Comparison of ENCODE assay signal across 8 cellular contexts in the genomic region with DNA sequence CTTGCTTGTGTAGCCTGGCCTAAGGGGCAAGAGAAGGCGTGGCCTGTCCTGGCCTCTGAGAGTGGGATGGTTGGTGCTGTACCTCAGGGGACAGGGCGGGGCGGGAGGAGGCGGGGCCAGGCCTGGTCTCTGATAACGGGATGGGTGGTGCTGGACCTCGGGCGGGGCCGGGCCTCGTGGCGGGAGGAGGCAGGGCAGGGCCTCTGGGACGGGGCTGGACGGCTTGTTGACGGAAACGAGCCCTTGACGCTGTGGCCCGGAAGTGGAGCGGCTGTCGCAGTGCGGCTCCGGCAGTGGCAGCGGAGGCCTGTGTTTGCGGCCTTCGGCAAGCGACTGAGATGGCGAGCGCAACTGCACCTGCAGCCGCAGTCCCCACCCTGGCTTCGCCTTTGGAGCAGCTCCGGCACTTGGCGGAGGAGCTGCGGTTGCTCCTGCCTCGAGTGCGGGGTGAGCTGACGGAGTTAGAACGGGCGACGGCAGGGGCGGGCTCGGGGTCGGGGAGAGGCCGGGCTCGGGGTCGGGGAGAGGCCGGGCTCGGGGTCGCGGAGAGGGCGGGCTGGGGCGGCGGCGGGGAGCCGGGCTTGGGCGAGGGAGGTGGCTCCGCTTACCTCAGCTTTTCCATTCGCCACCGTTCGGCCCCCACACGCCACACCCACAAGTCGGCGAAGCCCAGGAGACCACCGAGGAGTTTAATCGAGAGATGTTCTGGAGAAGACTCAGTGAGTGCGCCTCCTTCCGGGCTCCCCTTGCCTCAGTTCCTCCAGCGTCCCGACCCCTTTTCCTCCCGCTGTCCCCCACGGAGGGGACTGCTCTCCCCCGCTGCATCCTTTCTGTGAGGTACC. TPM values are rescaled to one million over a fixed set of nuclear protein-coding genes. Genes with fewer than 3 reads are reported as not detected.
A peak's percentile ranks its signal among the peaks of the same experiment; 100 is the strongest.
DNase-seq lines count a peak whose midpoint lies in the region; ATAC-seq and TF ChIP-seq lines count a peak whose summit lies in the region.

A gene with protein sequence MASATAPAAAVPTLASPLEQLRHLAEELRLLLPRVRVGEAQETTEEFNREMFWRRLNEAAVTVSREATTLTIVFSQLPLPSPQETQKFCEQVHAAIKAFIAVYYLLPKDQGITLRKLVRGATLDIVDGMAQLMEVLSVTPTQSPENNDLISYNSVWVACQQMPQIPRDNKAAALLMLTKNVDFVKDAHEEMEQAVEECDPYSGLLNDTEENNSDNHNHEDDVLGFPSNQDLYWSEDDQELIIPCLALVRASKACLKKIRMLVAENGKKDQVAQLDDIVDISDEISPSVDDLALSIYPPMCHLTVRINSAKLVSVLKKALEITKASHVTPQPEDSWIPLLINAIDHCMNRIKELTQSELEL (plus strand): TSS at position 243 of the 842 bp plus-strand sequence. CDS start 96 bp downstream, at position 339.

- peak within 1 kb of the TSS; percentile 90 to 98 (median 96) for H3K4me3 Mint-ChIP-seq in naive thymus-derived CD4-positive, alpha-beta T cell

- H3K9ac ChIP-seq in fibroblast of lung (ENCODE audit: insufficient read depth, low read length) = peak within 1 kb of the TSS; percentile 74

- in situ Hi-C loops in KBM-7 (cut with MboI; ENCODE audit: low pct_unique_long_range_greater_than_20kb, low sequenced_read_pairs) = no loop called here

- H3K4me3 ChIP-seq in fibroblast of lung (replicated peaks in 1 of 4; ENCODE audit: control extremely low read depth in 1 of 4, insufficient read depth in 1 of 4, low read depth in 3 of 4, low read length in 4 of 4) = peak within 1 kb of the TSS; percentile 90 to 96 (median 94)
- H3K4me3 ChIP-seq in naive thymus-derived CD4-positive, alpha-beta T cell (ENCODE audit: low read length) = peak within 1 kb of the TSS; percentile 91

- intact Hi-C loops in naive thymus-derived CD4-positive, alpha-beta T cell (cut with micrococcal nuclease) = loop anchor here (1.0 to 10.0 kb wide), 13 partner anchors 33 to 1241 kb away; a partner anchor contains a TSS

- peak within 1 kb of the TSS; percentile 90 for H2AFZ ChIP-seq in fibroblast of lung (ENCODE audit: low read length)

- H3K36me3 ChIP-seq in fibroblast of lung (ENCODE audit: control insufficient read depth, insufficient read depth, low read length) = peaks cover 7% of the 10 kb centered on the region
- peaks cover 8 to 14% (median 13%) of the 10 kb centered on the region in 3 experiments for H3K36me3 ChIP-seq in naive thymus-derived CD4-positive, alpha-beta T cell (ENCODE audit: control insufficient read depth in 2 of 3, insufficient read depth in 3 of 3, low read length in 3 of 3)

- H3K27me3 Mint-ChIP-seq in naive thymus-derived CD4-positive, alpha-beta T cell = no peaks in the 10 kb centered on the region

- no peaks in the 10 kb centered on the region for H3K9me3 ChIP-seq in fibroblast of lung (ENCODE audit: control insufficient read depth, insufficient read depth, low read depth, low read length)
- no peaks in the 10 kb centered on the region for H3K9me3 ChIP-seq in naive thymus-derived CD4-positive, alpha-beta T cell (ENCODE audit: control insufficient read depth in 2 of 3, low read length in 3 of 3)

- H3K4me1 Mint-ChIP-seq in naive thymus-derived CD4-positive, alpha-beta T cell = peaks cover 19 to 54% (median 35%) of the 10 kb centered on the region in 7 donors

- peak; percentile 47 for TF ChIP-seq CTCF in RWPE1 (conservative IDR thresholded peaks at IDR 0.05; ENCODE audit: low read depth)
- TF ChIP-seq CTCF in fibroblast of lung (conservative IDR thresholded peaks at IDR 0.05 in 1 of 2, IDR thresholded peaks at IDR 0.05 in 1 of 2; ENCODE audit: low read depth in 1 of 2, low read length in 2 of 2) = peak; percentile 44 to 49

- POLR2A ChIA-PET in RWPE1 (lab: Yijun Ruan, JAX; ENCODE audit: low non-redundant PET) = no interaction called here
- POLR2A ChIA-PET in naive thymus-derived CD4-positive, alpha-beta T cell (lab: Charles Lee) = interaction anchor here (0.9 to 2.8 kb wide), 7 partner anchors 9 to 144 kb away, joined by 3 to 12 read pairs (median 4); a partner anchor contains a TSS

- no peaks in the 10 kb centered on the region for H4K20me1 ChIP-seq in fibroblast of lung (ENCODE audit: control insufficient read depth, extremely low read depth, insufficient read depth, low read length)

- H3K27ac Mint-ChIP-seq in naive thymus-derived CD4-positive, alpha-beta T cell = peak within 1 kb of the TSS; percentile 95 to 99 (median 98)

- ATAC-seq in GM21717 (IDR thresholded peaks at IDR 0.05; ENCODE audit: unreplicated experiment) = peak; percentile 91
- peak; percentile 91 for ATAC-seq in naive thymus-derived CD4-positive, alpha-beta T cell

- H3K27ac ChIP-seq in RWPE1 = peak within 1 kb of the TSS; percentile 74
- H3K27ac ChIP-seq in fibroblast of lung (ENCODE audit: insufficient read depth, low read length) = peak within 1 kb of the TSS; percentile 67
- H3K27ac ChIP-seq in naive thymus-derived CD4-positive, alpha-beta T cell (ENCODE audit: low read depth, low read length) = peak within 1 kb of the TSS; percentile 95

- H3K4me2 ChIP-seq in fibroblast of lung (ENCODE audit: extremely low read depth, insufficient read depth, low read length) = peak within 1 kb of the TSS; percentile 97

- H3K79me2 ChIP-seq in fibroblast of lung (ENCODE audit: control insufficient read depth, insufficient read depth, low read length) = peaks cover 7% of the 10 kb centered on the region

- CTCF ChIA-PET in RWPE1 (lab: Yijun Ruan, JAX) = interaction anchor here (0.7 to 1.4 kb wide), 3 partner anchors 19 to 100 kb away, joined by 6 to 7 read pairs (median 6); no protein-coding TSS in a partner anchor
- CTCF ChIA-PET in naive thymus-derived CD4-positive, alpha-beta T cell (lab: Charles Lee) = no interaction called here

- no peaks in the 10 kb centered on the region for H3K27me3 ChIP-seq in fibroblast of lung (ENCODE audit: control insufficient read depth, insufficient read depth, low read length)
- no peaks in the 10 kb centered on the region for H3K27me3 ChIP-seq in naive thymus-derived CD4-positive, alpha-beta T cell (ENCODE audit: control insufficient read depth in 2 of 2, insufficient read depth in 2 of 2, low read length in 2 of 2)

- DNase-seq in EH (ENCODE audit: low read depth) = peak; percentile 94
- peak; percentile 95 for DNase-seq in KBM-7
- peak; percentile 95 for DNase-seq in RWPE1 (ENCODE audit: low spot score)
- DNase-seq in activated T-helper 1 cell treated with anti-CD3 and anti-CD28 coated beads, Interleukin-2, amount 50 U/mL, for 16 hours (ENCODE audit: low read depth in 1 of 2, low spot score in 1 of 2) = peak; percentile 74 to 75
- DNase-seq in fibroblast of lung (ENCODE audit: low read depth in 2 of 2) = peak; percentile 72 to 81
- DNase-seq in naive thymus-derived CD4-positive, alpha-beta T cell = peak; percentile 69 to 90 (median 79)
- peak; percentile 62 to 84 (median 76) for DNase-seq in stimulated activated naive CD4-positive, alpha-beta T cell (lab: John Stamatoyannopoulos, UW)

- no peaks in the 10 kb centered on the region for H3K9me3 Mint-ChIP-seq in naive thymus-derived CD4-positive, alpha-beta T cell

- H3K36me3 Mint-ChIP-seq in naive thymus-derived CD4-positive, alpha-beta T cell = peaks cover 6 to 18% (median 10%) of the 10 kb centered on the region in 5 donors

- no peaks in the 10 kb centered on the region for H3K4me1 ChIP-seq in fibroblast of lung (ENCODE audit: control insufficient read depth, extremely low read depth, insufficient read depth, low read length)
- peaks cover 16 to 22% of the 10 kb centered on the region in 2 donors for H3K4me1 ChIP-seq in naive thymus-derived CD4-positive, alpha-beta T cell (ENCODE audit: control insufficient read depth in 2 of 2, insufficient read depth in 2 of 2, low read length in 2 of 2)

RNA-seq across cellular contexts. Expression of the gene that starts here (rescaled TPM):
- 48.0 and 78.4 TPM in 2 replicates for total RNA-seq in fibroblast of lung
- polyA plus RNA-seq in fibroblast of lung = 80.2 and 101 TPM in 2 replicates
- 63.7 and 66.1 TPM in 2 replicates for polyA plus RNA-seq in fibroblast of lung (2012)
- 12.7 and 18.5 TPM in 2 replicates for polyA minus RNA-seq in fibroblast of lung (ENCODE audit: low replicate concordance)
- 100 to 1,000 TPM in 3 of 5 experiments, 10 to 100 TPM in 2; 72.3 to 110 (median 100) TPM for total RNA-seq in naive thymus-derived CD4-positive, alpha-beta T cell
- polyA plus RNA-seq in naive thymus-derived CD4-positive, alpha-beta T cell = 100 to 1,000 TPM; 154 to 163 TPM

Comparison
In these comparisons a context has a peak if more than half of its experiments do, and no peak if none do; other contexts are left out.
1. Peak in every context shown above with its lines: DNase-seq, ATAC-seq, H3K4me3 ChIP-seq and H3K27ac ChIP-seq.